Comparison of ENCODE assay signal across 8 cellular contexts in genomic region chr3:124032351-124032880, GRCh38. TPM values are rescaled to one million over a fixed set of nuclear protein-coding genes. Genes with fewer than 3 reads are reported as not detected.
DNase-seq lines count a peak whose midpoint lies in the region; ATAC-seq and TF ChIP-seq lines count a peak whose summit lies in the region.

No MANE protein-coding gene starts in this region.

- DNase-seq in Daoy (ENCODE audit: low read depth) (peak; percentile 30), NCI-H187 (lab: John Stamatoyannopoulos, UW) (peak; percentile 24 to 71), ascending aorta (ENCODE audit: low spot score in 2 of 2) (peak in 1 of 2 donors; percentile 80), iPS DF 6.9 (ENCODE audit: low read depth, low spot score) (no peak), sigmoid colon (peak; percentile 73)

- TF ChIP-seq EP300 in sigmoid colon (IDR thresholded peaks at IDR 0.05) = no peak

- H3K27me3 ChIP-seq in ascending aorta (no peaks in the 10 kb centered on the region), iPS DF 6.9 (ENCODE audit: control insufficient read depth, insufficient read depth, low read length) (peaks cover 17% of the 10 kb centered on the region), sigmoid colon (peaks cover 5 to 18% (median 17%) of the 10 kb centered on the region in 3 donors)

- intact Hi-C loops in ascending aorta (cut with DNase I) = loop anchor here (2.0 kb wide), 2 partner anchors 46 to 244 kb away; no protein-coding TSS in a partner anchor
- intact Hi-C loops in sigmoid colon (cut with DNase I) = loop anchor here (5.0 kb wide), 2 partner anchors 45 to 250 kb away; no protein-coding TSS in a partner anchor

- H3K4me3 ChIP-seq in ascending aorta (peak overlapping the region; percentile 85 to 96), iPS DF 6.9 (ENCODE audit: low read length) (peak overlapping the region; percentile 68; the same call in 1 of the 2 replicates), sigmoid colon (peak overlapping the region; percentile 44 to 76 (median 73))

- peak overlapping the region; percentile 81 to 90 for H3K27ac ChIP-seq in ascending aorta
- no peak overlapping the region for H3K27ac ChIP-seq in iPS DF 6.9 (ENCODE audit: low read length)
- peak overlapping the region; percentile 78 to 89 (median 81) for H3K27ac ChIP-seq in sigmoid colon

- TF ChIP-seq CTCF in ascending aorta (IDR thresholded peaks at IDR 0.05) (no peak), sigmoid colon (IDR thresholded peaks at IDR 0.05) (no peak)

- H3K9me3 ChIP-seq in ascending aorta = no peaks in the 10 kb centered on the region
- H3K9me3 ChIP-seq in iPS DF 6.9 (ENCODE audit: control insufficient read depth, insufficient read depth, low read length) = no peaks in the 10 kb centered on the region
- no peaks in the 10 kb centered on the region for H3K9me3 ChIP-seq in sigmoid colon

- H3K36me3 ChIP-seq in ascending aorta = no peaks in the 10 kb centered on the region
- no peaks in the 10 kb centered on the region for H3K36me3 ChIP-seq in iPS DF 6.9 (ENCODE audit: control insufficient read depth, insufficient read depth, low read length)
- H3K36me3 ChIP-seq in sigmoid colon = no peaks in the 10 kb centered on the region

- ATAC-seq in HG03520 (IDR thresholded peaks at IDR 0.05; ENCODE audit: unreplicated experiment) (no peak), GM18870 (IDR thresholded peaks at IDR 0.05; ENCODE audit: unreplicated experiment) (no peak), GM21367 (IDR thresholded peaks at IDR 0.05; ENCODE audit: unreplicated experiment) (no peak)

- no peak for TF ChIP-seq POLR2A in sigmoid colon (IDR thresholded peaks at IDR 0.05)

- H3K4me1 ChIP-seq in ascending aorta (peaks cover 0 to 7% of the 10 kb centered on the region in 2 donors), iPS DF 6.9 (ENCODE audit: control insufficient read depth, insufficient read depth, low read length) (peaks cover 3% of the 10 kb centered on the region), sigmoid colon (peaks cover 0 to 27% (median 21%) of the 10 kb centered on the region in 4 donors)

- no CpG with 5 or more reads among the region's 29 CpGs for WGBS in iPS DF 6.9 (ENCODE audit: insufficient coverage, insufficient read length)
- 5 to 20% methylated on average over 29 of the region's 29 CpGs for WGBS in sigmoid colon, 2 donors

RNA-seq across cellular contexts. Expression of gene KALRN, which starts 0.8 kb away (rescaled TPM):
- total RNA-seq in Daoy (2014; rRNA removed; shearing (Covaris generic)) = 2.5 and 6.7 TPM in 2 replicates
- total RNA-seq in ascending aorta (292 TPM), sigmoid colon (10 to 100 TPM; 11.4 to 41.5 (median 18.6) TPM)
- polyA plus RNA-seq in sigmoid colon = 10 to 100 TPM; 20.8 to 42.6 (median 31.4) TPM

RNA-seq across cellular contexts. Expression of gene ROPN1, which starts 40.5 kb away (rescaled TPM):
- not detected in 2 replicates for total RNA-seq in Daoy (2014; rRNA removed; shearing (Covaris generic))
- total RNA-seq in ascending aorta (not detected), sigmoid colon (not detected)
- 1 to 10 TPM in 2 of 3 donors, under 1 TPM in 1; 0.44 to 1.8 (median 1.2) TPM for polyA plus RNA-seq in sigmoid colon
